Comparison of ENCODE assay signal across 14 cellular contexts in genomic region chr16:83393196-83393981, GRCh38.
DNase-seq lines count a peak whose midpoint lies in the region; TF ChIP-seq lines count a peak whose summit lies in the region.
"Had no signal": no experiment of that assay in that cellular context is flagged by ENCODE, and none has a peak within 500 bp of the region (broad histone marks: within the 10 kb centered on the region; RNA-seq: fewer than 3 reads in every experiment).

No MANE protein-coding gene starts in this region.

- TF ChIP-seq POLR2A in NB4 (IDR thresholded peaks at IDR 0.05; ENCODE audit: extremely low read depth, insufficient read length) (no peak), suprapubic skin (IDR thresholded peaks at IDR 0.05) (no peak), adrenal gland (IDR thresholded peaks at IDR 0.05) (no peak)

- H3K27me3 ChIP-seq in GM06990 (replicated peaks; ENCODE audit: control insufficient read depth, insufficient read depth, low read length) (no peaks in the 10 kb centered on the region), endodermal cell (ENCODE audit: control insufficient read depth, insufficient read depth, low read length, poor library complexity, severe bottlenecking) (no peaks in the 10 kb centered on the region), suprapubic skin (no peaks in the 10 kb centered on the region), adrenal gland (no peaks in the 10 kb centered on the region)
- H3K27me3 ChIP-seq: esophagus squamous epithelium had no signal

- H3K27ac Mint-ChIP-seq in endodermal cell = no peak overlapping the region
- H3K27ac Mint-ChIP-seq in progenitor cell of endocrine pancreas = no peak overlapping the region

- H3K9ac ChIP-seq in endodermal cell (ENCODE audit: extremely low read depth, low read length, poor library complexity, severe bottlenecking) = no peak overlapping the region

- H3K9me3 ChIP-seq in endodermal cell (ENCODE audit: control insufficient read depth, low read length) (no peaks in the 10 kb centered on the region), suprapubic skin (no peaks in the 10 kb centered on the region), adrenal gland (replicated peaks in 1 of 3) (no peaks in the 10 kb centered on the region)
- H3K9me3 ChIP-seq: esophagus squamous epithelium had no signal

- 82% methylated on average over 4 to 6 of the region's 6 CpGs for WGBS in endodermal cell (ENCODE audit: insufficient coverage in 1 of 2, insufficient read length in 1 of 2), 2 experiments
- 60% methylated on average over 6 of the region's 6 CpGs for WGBS in suprapubic skin
- 43 to 56% (median 48%) methylated on average over 6 of the region's 6 CpGs for WGBS in adrenal gland, 4 donors

- H3K36me3 ChIP-seq in GM06990 (ENCODE audit: control insufficient read depth, insufficient read depth, low read length) = no peaks in the 10 kb centered on the region
- H3K36me3 ChIP-seq in endodermal cell (ENCODE audit: control insufficient read depth, insufficient read depth, low read length) = no peaks in the 10 kb centered on the region
- H3K36me3 ChIP-seq in suprapubic skin = no peaks in the 10 kb centered on the region
- no peaks in the 10 kb centered on the region for H3K36me3 ChIP-seq in adrenal gland (replicated peaks in 1 of 2)
- H3K36me3 ChIP-seq: esophagus squamous epithelium had no signal

- H3K27ac ChIP-seq in endodermal cell (ENCODE audit: low read depth, low read length) (no peak overlapping the region), suprapubic skin (no peak overlapping the region), adrenal gland (no peak overlapping the region)

- no peak overlapping the region for H3K4me3 Mint-ChIP-seq in endodermal cell
- no peak overlapping the region for H3K4me3 Mint-ChIP-seq in progenitor cell of endocrine pancreas (ENCODE audit: low read depth)

- H3K4me1 ChIP-seq in endodermal cell (ENCODE audit: control insufficient read depth, insufficient read depth, low read length) = peaks cover 4% of the 10 kb centered on the region
- peaks cover 4% of the 10 kb centered on the region for H3K4me1 ChIP-seq in suprapubic skin
- H3K4me1 ChIP-seq in adrenal gland (replicated peaks in 1 of 2) = no peaks in the 10 kb centered on the region
- H3K4me1 ChIP-seq: esophagus squamous epithelium had no signal

- DNase-seq in GM06990 (ENCODE audit: extremely low read depth, insufficient read length) = no peak
- peak; percentile 11 for DNase-seq in NB4 (ENCODE audit: low read depth)
- no peak for DNase-seq in endodermal cell
- no peak for DNase-seq in progenitor cell of endocrine pancreas (ENCODE audit: low spot score, unreplicated experiment)
- DNase-seq in suprapubic skin (ENCODE audit: low spot score in 2 of 2) = no peak
- DNase-seq in adrenal gland = no peak
- DNase-seq in cerebellar cortex (ENCODE audit: low spot score) = no peak
- no peak for DNase-seq in stimulated activated CD4-positive, alpha-beta T cell treated with anti-CD3 and anti-CD28 coated beads, Interleukin-12 subunit alpha, Interleukin-12 subunit beta, amount 100 ng/mL, for 4 hours
- DNase-seq: DMS79; esophagus squamous epithelium; kidney; NCI-H2107; stimulated activated CD4-positive, alpha-beta T cell treated with anti-CD3 and anti-CD28 coated beads, Interleukin-2, amount 100 ng/mL, for 24 hours; stimulated activated naive CD4-positive, alpha-beta T cell treated with Interleukin-2 at 50 U/mL for 16 hours had no signal

- H3K9me3 Mint-ChIP-seq in endodermal cell (peaks cover 4% of the 10 kb centered on the region), progenitor cell of endocrine pancreas (ENCODE audit: low read depth) (peaks cover 12% of the 10 kb centered on the region)

- no peak for TF ChIP-seq EP300 in suprapubic skin (IDR thresholded peaks at IDR 0.05)

- peaks cover 16% of the 10 kb centered on the region for H3K27me3 Mint-ChIP-seq in endodermal cell (ENCODE audit: insufficient read depth)
- H3K27me3 Mint-ChIP-seq in progenitor cell of endocrine pancreas = no peaks in the 10 kb centered on the region

- no peak overlapping the region for H3K4me3 ChIP-seq in GM06990 (replicated peaks; ENCODE audit: low read depth, low read length)
- no peak overlapping the region for H3K4me3 ChIP-seq in NB4 (ENCODE audit: low read depth, low read length)
- no peak overlapping the region for H3K4me3 ChIP-seq in endodermal cell (ENCODE audit: low read length)
- H3K4me3 ChIP-seq in suprapubic skin = no peak overlapping the region
- H3K4me3 ChIP-seq in adrenal gland = no peak overlapping the region
- H3K4me3 ChIP-seq: esophagus squamous epithelium had no signal

- H3K4me1 Mint-ChIP-seq in endodermal cell (peaks cover 17% of the 10 kb centered on the region), progenitor cell of endocrine pancreas (ENCODE audit: low read depth) (no peaks in the 10 kb centered on the region)

- no peaks in the 10 kb centered on the region for H3K36me3 Mint-ChIP-seq in endodermal cell (ENCODE audit: low read depth)
- no peaks in the 10 kb centered on the region for H3K36me3 Mint-ChIP-seq in progenitor cell of endocrine pancreas (ENCODE audit: insufficient read depth)

- intact Hi-C loops in adrenal gland (cut with DNase I) = no loop called here

- TF ChIP-seq CTCF in GM06990 (IDR thresholded peaks at IDR 0.05; ENCODE audit: insufficient read depth, low read length, poor library complexity, severe bottlenecking) (peak; percentile 28), NB4 (IDR thresholded peaks at IDR 0.05; ENCODE audit: low read depth, low read length) (no peak), endodermal cell (conservative IDR thresholded peaks at IDR 0.05) (peak; percentile 62), progenitor cell of endocrine pancreas (IDR thresholded peaks at IDR 0.05; ENCODE audit: unreplicated experiment) (peak; percentile 21), suprapubic skin (IDR thresholded peaks at IDR 0.05) (no peak), adrenal gland (IDR thresholded peaks at IDR 0.05) (no peak)

Comparison
In these comparisons a context has a peak if more than half of its experiments do, and no peak if none do; other contexts are left out.
1. CTCF ChIP-seq: peak in GM06990 (single experiment), endodermal cell (single experiment) and progenitor cell of endocrine pancreas (single experiment); none in NB4 (single experiment), suprapubic skin (0 of 2) and adrenal gland (0 of 6).